ENCODE assay signal across 8 cellular contexts in the genomic region with DNA sequence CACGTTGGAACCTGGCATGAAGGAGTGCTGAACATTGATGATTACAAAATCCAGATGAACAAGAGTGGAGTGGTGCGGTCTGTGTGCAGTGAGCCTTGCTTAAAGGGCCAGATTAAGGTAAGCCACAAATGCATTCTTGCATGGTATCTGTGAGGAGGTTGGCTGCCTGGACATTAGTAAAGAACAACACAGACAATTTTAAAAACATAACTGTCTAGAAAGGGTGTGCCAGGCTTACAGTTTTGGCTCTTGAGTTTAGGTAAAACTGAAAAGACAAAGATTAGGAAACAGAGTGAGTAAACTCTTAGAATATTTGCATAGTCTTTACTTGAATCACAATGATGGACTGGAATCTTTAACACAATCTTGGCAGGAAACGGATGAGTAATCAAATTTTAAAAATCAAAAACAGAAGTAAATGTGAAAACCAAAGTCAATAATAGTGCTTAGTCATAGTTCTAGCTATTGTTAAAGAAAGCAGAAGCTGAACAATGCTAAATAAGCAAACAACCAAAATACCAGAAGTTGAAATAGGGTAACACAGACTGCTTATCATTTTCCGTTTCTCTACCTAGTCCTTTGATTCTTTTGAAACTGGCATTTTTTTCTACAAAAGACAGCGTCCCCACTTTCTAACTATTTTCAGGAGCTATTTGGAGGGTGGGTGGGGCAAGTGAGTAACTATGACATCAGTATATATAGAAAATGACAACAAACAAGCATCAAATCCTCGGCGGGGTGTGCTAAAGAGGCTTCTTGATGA.
DNase-seq lines count a peak whose midpoint lies in the region; TF ChIP-seq lines count a peak whose summit lies in the region.

No MANE protein-coding gene starts in this region.

- no peaks in the 10 kb centered on the region for H4K20me1 ChIP-seq in hepatocyte (ENCODE audit: insufficient read depth, poor library complexity, severe bottlenecking)

- H3K36me3 Mint-ChIP-seq in CD14-positive monocyte (no peaks in the 10 kb centered on the region), osteocyte (ENCODE audit: unreplicated experiment) (no peaks in the 10 kb centered on the region)

- no peak overlapping the region for H3K4me3 ChIP-seq in hepatocyte

- DNase-seq in CD14-positive monocyte (ENCODE audit: low spot score) (no peak), GM20000 (ENCODE audit: low spot score) (peak; percentile 5), HPDE6-E6E7 (ENCODE audit: extremely low spot score) (peak; percentile 55), osteocyte (ENCODE audit: extremely low spot score, unreplicated experiment) (no peak), NCI-H2029 treated with DMSO at 0.1 percent for 48 hours (lab: John Stamatoyannopoulos, UW) (no peak), hepatocyte (ENCODE audit: low spot score) (no peak)
- DNase-seq in stimulated activated CD4-positive, alpha-beta T cell treated with anti-CD3 and anti-CD28 coated beads, Interleukin-2, amount 100 ng/mL, for 24 hours: no peak

- no peaks in the 10 kb centered on the region for H3K27me3 ChIP-seq in hepatocyte

- H3K36me3 ChIP-seq in hepatocyte (replicated peaks; ENCODE audit: insufficient read depth, low read depth): no peaks in the 10 kb centered on the region

- peaks cover 0 to 2% (median 0%) of the 10 kb centered on the region in 7 donors for H3K9me3 Mint-ChIP-seq in CD14-positive monocyte
- no peaks in the 10 kb centered on the region for H3K9me3 Mint-ChIP-seq in osteocyte (ENCODE audit: unreplicated experiment)

- no peaks in the 10 kb centered on the region for H3K9me2 ChIP-seq in hepatocyte (replicated peaks; ENCODE audit: insufficient read depth)

- H3K9me3 ChIP-seq in hepatocyte (ENCODE audit: low read depth): no peaks in the 10 kb centered on the region

- TF ChIP-seq CTCF in CD14-positive monocyte (IDR thresholded peaks at IDR 0.05) (no peak), GM20000 (IDR thresholded peaks at IDR 0.05; ENCODE audit: extremely low read depth, missing control alignments) (no peak), osteocyte (IDR thresholded peaks at IDR 0.05) (no peak), hepatocyte (IDR thresholded peaks at IDR 0.05; ENCODE audit: poor library complexity) (no peak)

- H3K27me3 Mint-ChIP-seq in CD14-positive monocyte (ENCODE audit: low read depth in 3 of 3) (peaks cover 1 to 8% (median 3%) of the 10 kb centered on the region in 3 donors), osteocyte (ENCODE audit: unreplicated experiment) (no peaks in the 10 kb centered on the region)

- H3K27ac Mint-ChIP-seq in CD14-positive monocyte: peak overlapping the region; percentile 84 to 98 (median 95)
- peak overlapping the region; percentile 91 for H3K27ac Mint-ChIP-seq in osteocyte (ENCODE audit: unreplicated experiment)

- H3K4me3 Mint-ChIP-seq in CD14-positive monocyte: peak overlapping the region; percentile 47 to 86
- H3K4me3 Mint-ChIP-seq in osteocyte (ENCODE audit: unreplicated experiment): peak overlapping the region; percentile 11

- H2AFZ ChIP-seq in hepatocyte: no peak overlapping the region

- intact Hi-C loops in CD14-positive monocyte (cut with micrococcal nuclease): loop anchor here in 1 of 2 donors (5.0 kb wide), 1 partner anchor 65 kb away; no protein-coding TSS in a partner anchor

- WGBS in hepatocyte (ENCODE audit: low lambda C conversion rate, missing lambda C conversion rate): 50% methylated on average over 7 of the region's 7 CpGs

- peaks cover 46% of the 10 kb centered on the region for H3K4me1 Mint-ChIP-seq in CD14-positive monocyte
- peaks cover 34% of the 10 kb centered on the region for H3K4me1 Mint-ChIP-seq in osteocyte (ENCODE audit: unreplicated experiment)

- no peak overlapping the region for H3K4me2 ChIP-seq in hepatocyte

- H3K27ac ChIP-seq in angular gyrus (ENCODE audit: low read depth, low read length): peak overlapping the region; percentile 29
- H3K27ac ChIP-seq in hepatocyte: no peak overlapping the region

- no peaks in the 10 kb centered on the region for H3K4me1 ChIP-seq in hepatocyte (ENCODE audit: insufficient read depth)

- H3K79me2 ChIP-seq in hepatocyte: no peaks in the 10 kb centered on the region

Comparison
In these comparisons a context has a peak if more than half of its experiments do, and no peak if none do; other contexts are left out.
1. DNase-seq: peak in GM20000 (single experiment) and HPDE6-E6E7 (single experiment); none in CD14-positive monocyte (single experiment), osteocyte (single experiment), NCI-H2029 treated with DMSO at 0.1 percent for 48 hours (single experiment), hepatocyte (single experiment) and stimulated activated CD4-positive, alpha-beta T cell treated with anti-CD3 and anti-CD28 coated beads, Interleukin-2, amount 100 ng/mL, for 24 hours (0 of 2).